25 cellular contexts compared by ENCODE assay signal in the genomic region with DNA sequence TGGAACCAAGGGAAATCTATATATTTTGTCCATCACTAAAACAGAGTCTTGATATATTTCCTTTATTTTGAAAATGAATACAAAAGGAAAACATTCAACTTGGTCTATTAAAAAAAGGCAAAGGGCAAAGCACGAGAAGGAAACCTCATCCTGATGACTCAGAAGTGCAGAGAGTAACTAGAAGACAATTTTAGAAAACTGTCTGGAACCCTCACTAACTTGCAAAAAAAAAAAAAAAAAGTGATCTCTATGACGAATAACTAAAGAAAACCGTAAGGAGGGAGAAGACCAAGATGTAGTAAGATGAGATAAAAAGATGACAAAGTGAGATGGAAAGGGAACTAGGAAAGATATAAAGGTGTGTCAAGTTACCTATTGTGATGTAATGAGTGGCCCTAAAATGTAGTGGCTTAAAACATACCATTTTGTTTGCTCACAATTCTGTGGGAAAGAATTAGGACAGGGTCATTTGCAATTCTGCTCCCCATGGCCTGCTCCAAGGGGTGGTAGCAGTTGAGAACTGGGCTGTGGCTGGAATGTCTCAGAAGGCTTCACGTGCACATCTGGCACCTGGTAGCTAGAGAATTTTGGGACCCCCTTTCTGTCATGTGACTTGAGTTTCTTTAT.
A peak's percentile ranks its signal among the peaks of the same experiment; 100 is the strongest.
DNase-seq lines count a peak whose midpoint lies in the region; ATAC-seq, FAIRE-seq and TF ChIP-seq lines count a peak whose summit lies in the region.
"Had no signal": no experiment of that assay in that cellular context is flagged by ENCODE, and none has a peak within 500 bp of the region (broad histone marks: within the 10 kb centered on the region; RNA-seq: fewer than 3 reads in every experiment).

No MANE protein-coding gene starts in this region.

- peaks cover 3% of the 10 kb centered on the region; the same call in 1 of the 3 replicates for H3K36me3 Mint-ChIP-seq in GM23338 (ENCODE audit: low read depth)
- H3K36me3 Mint-ChIP-seq in activated CD8-positive, alpha-beta T cell treated with anti-CD3 and anti-CD28 coated beads for 36 hours (ENCODE audit: low read depth), result no peaks in the 10 kb centered on the region
- H3K36me3 Mint-ChIP-seq: natural killer cell had no signal

- H3K4me1 Mint-ChIP-seq in GM23338, result peaks cover 16% of the 10 kb centered on the region
- H3K4me1 Mint-ChIP-seq in activated CD8-positive, alpha-beta T cell treated with anti-CD3 and anti-CD28 coated beads for 36 hours (ENCODE audit: low read depth), result no peaks in the 10 kb centered on the region
- H3K4me1 Mint-ChIP-seq: central memory CD8-positive, alpha-beta T cell; natural killer cell had no signal

- H3K27ac Mint-ChIP-seq in GM23338, result no peak overlapping the region
- no peak overlapping the region for H3K27ac Mint-ChIP-seq in activated CD8-positive, alpha-beta T cell treated with anti-CD3 and anti-CD28 coated beads for 36 hours
- H3K27ac Mint-ChIP-seq: activated T-helper 2 cell treated with anti-CD3 and anti-CD28 coated beads, Interferon-gamma antibody, Interleukin-2, Interleukin-4, amounts not matched to agents 10 μg/mL and 5 μg/mL and 100 μg/mL, durations not matched to agents 14 hours and 24 hours and 36 hours; natural killer cell had no signal

- H3K4me3 Mint-ChIP-seq in GM23338, result no peak overlapping the region
- no peak overlapping the region for H3K4me3 Mint-ChIP-seq in activated CD8-positive, alpha-beta T cell treated with anti-CD3 and anti-CD28 coated beads for 36 hours
- H3K4me3 Mint-ChIP-seq: central memory CD8-positive, alpha-beta T cell; natural killer cell had no signal

- no peaks in the 10 kb centered on the region for H3K9me3 ChIP-seq in SK-N-SH
- H3K9me3 ChIP-seq: vagina had no signal

- H3K27me3 Mint-ChIP-seq in GM23338 (ENCODE audit: insufficient read depth, low read depth, poor library complexity), result peaks cover 1% of the 10 kb centered on the region
- H3K27me3 Mint-ChIP-seq in activated CD8-positive, alpha-beta T cell treated with anti-CD3 and anti-CD28 coated beads for 36 hours, result peaks cover 16% of the 10 kb centered on the region

- no peak overlapping the region for H3K4me3 ChIP-seq in GM23338
- no peak overlapping the region for H3K4me3 ChIP-seq in SK-N-SH (ENCODE audit: low read depth in 2 of 2, low read length in 1 of 2)
- H3K4me3 ChIP-seq in fibroblast of mammary gland (ENCODE audit: control insufficient read depth, low read depth, low read length), result no peak overlapping the region
- H3K4me3 ChIP-seq: lung, SJCRH30, skin epidermis, vagina had no signal

- H2AFZ ChIP-seq in GM23338, result peak overlapping the region; percentile 49
- peak overlapping the region; percentile 56; the same call in 1 of the 2 replicates for H2AFZ ChIP-seq in SK-N-SH (ENCODE audit: low read depth)

- intact Hi-C loops in activated CD8-positive, alpha-beta T cell treated with anti-CD3 and anti-CD28 coated beads for 36 hours (cut with micrococcal nuclease), result no loop called here

- no peaks in the 10 kb centered on the region for H4K20me1 ChIP-seq in GM23338 (replicated peaks; ENCODE audit: insufficient read depth)
- no peaks in the 10 kb centered on the region for H4K20me1 ChIP-seq in SK-N-SH (ENCODE audit: insufficient read depth)

- no peak for TF ChIP-seq EP300 in SK-N-SH (IDR thresholded peaks at IDR 0.05; ENCODE audit: borderline replicate concordance in 1 of 2, low read depth in 1 of 2, low read length in 1 of 2)

- no peak for ATAC-seq in GM23338
- no peak for ATAC-seq in activated CD8-positive, alpha-beta T cell treated with anti-CD3 and anti-CD28 coated beads for 36 hours
- no peak for ATAC-seq in HG03039 (IDR thresholded peaks at IDR 0.05; ENCODE audit: unreplicated experiment)
- ATAC-seq: natural killer cell had no signal

- H3K9ac ChIP-seq in SK-N-SH, result no peak overlapping the region
- H3K9ac ChIP-seq: KMS-11 had no signal

- CTCF ChIA-PET in SK-N-SH (lab: Yijun Ruan, JAX), result no interaction called here
- CTCF ChIA-PET in activated CD8-positive, alpha-beta T cell treated with anti-CD3 and anti-CD28 coated beads for 36 hours (lab: Charles Lee), result no interaction called here

- H3K9me3 Mint-ChIP-seq in GM23338, result peaks cover 4% of the 10 kb centered on the region; the same call in 1 of the 3 replicates
- H3K9me3 Mint-ChIP-seq in activated CD8-positive, alpha-beta T cell treated with anti-CD3 and anti-CD28 coated beads for 36 hours, result peaks cover 3% of the 10 kb centered on the region
- H3K9me3 Mint-ChIP-seq: activated T-helper 2 cell treated with anti-CD3 and anti-CD28 coated beads, Interferon-gamma antibody, Interleukin-2, Interleukin-4, amounts not matched to agents 10 μg/mL and 5 μg/mL and 100 μg/mL, durations not matched to agents 14 hours and 24 hours and 36 hours had no signal

- TF ChIP-seq CTCF in GM23338 (conservative IDR thresholded peaks at IDR 0.05; ENCODE audit: low read depth in 2 of 2) (no peak), SK-N-SH (IDR thresholded peaks at IDR 0.05) (no peak), fibroblast of mammary gland (conservative IDR thresholded peaks at IDR 0.05; ENCODE audit: control insufficient read depth, insufficient read depth, low read depth, low read length) (no peak)
- no peak for TF ChIP-seq CTCF in activated CD8-positive, alpha-beta T cell treated with anti-CD3 and anti-CD28 coated beads for 36 hours (IDR thresholded peaks at IDR 0.05)

- H3K27me3 ChIP-seq in GM23338 (ENCODE audit: insufficient read depth), result no peaks in the 10 kb centered on the region
- H3K27me3 ChIP-seq in SK-N-SH (ENCODE audit: insufficient read depth), result no peaks in the 10 kb centered on the region
- H3K27me3 ChIP-seq: vagina had no signal

- H3K27ac ChIP-seq in GM23338 (ENCODE audit: low read depth) (no peak overlapping the region), SK-N-SH (ENCODE audit: low read depth in 2 of 2, low read length in 1 of 2) (peak overlapping the region; percentile 14 to 38; a peak in 3 of 4 replicates)
- H3K27ac ChIP-seq: C4-2B, KMS-11, SJCRH30, vagina had no signal

- H3K36me3 ChIP-seq in GM23338 (ENCODE audit: insufficient read depth) (no peaks in the 10 kb centered on the region), SK-N-SH (replicated peaks in 1 of 2; ENCODE audit: control insufficient read depth in 1 of 2, insufficient read depth in 2 of 2, low read length in 1 of 2) (no peaks in the 10 kb centered on the region)
- H3K36me3 ChIP-seq: SJCRH30, vagina had no signal

- H3K9me2 ChIP-seq in GM23338 (ENCODE audit: insufficient read depth), result 0 out of 2 replicates have a peak, but pooled peaks cover 5% of the 10 kb centered on the region
- H3K9me2 ChIP-seq in SK-N-SH, result no peaks in the 10 kb centered on the region

- DNase-seq in GM23338 (ENCODE audit: low spot score) (no peak), SK-N-SH (no peak), fibroblast of mammary gland (ENCODE audit: low read depth) (peak; percentile 66), urothelium cell line (ENCODE audit: low spot score) (peak; percentile 54)
- DNase-seq in activated CD8-positive, alpha-beta T cell treated with anti-CD3 and anti-CD28 coated beads for 36 hours, result no peak
- DNase-seq in stimulated activated CD4-positive, alpha-beta T cell treated with anti-CD3 and anti-CD28 coated beads, Interleukin-2, amount 100 ng/mL, for 48 hours, result no peak
- DNase-seq: activated CD4-positive, CD25-positive, alpha-beta regulatory T cell treated with anti-CD3 and anti-CD28 coated beads, Interleukin-2, amount 50 U/mL, for 72 hours; DMS153; effector CD8-positive, alpha-beta T cell; natural killer cell; NCI-H1105; NCI-H69; posterior cingulate gyrus; SJCRH30; stimulated activated CD4-positive, alpha-beta T cell treated with anti-CD3 and anti-CD28 coated beads, Interleukin-4, amount 100 ng/mL, for 24 hours had no signal

- POLR2A ChIA-PET in SK-N-SH (lab: Yijun Ruan, JAX), result no interaction called here
- POLR2A ChIA-PET in activated CD8-positive, alpha-beta T cell treated with anti-CD3 and anti-CD28 coated beads for 36 hours (lab: Charles Lee), result no interaction called here

- no peak overlapping the region for H3K4me2 ChIP-seq in GM23338
- peak overlapping the region; percentile 35 for H3K4me2 ChIP-seq in SK-N-SH
- H3K4me2 ChIP-seq: KMS-11 had no signal

- TF ChIP-seq RAD21 in SK-N-SH (IDR thresholded peaks at IDR 0.05; ENCODE audit: low read length), result no peak

- H3K79me2 ChIP-seq in GM23338 (replicated peaks; ENCODE audit: insufficient read depth), result no peaks in the 10 kb centered on the region
- H3K79me2 ChIP-seq in SK-N-SH (ENCODE audit: insufficient read depth), result no peaks in the 10 kb centered on the region

- H3F3A ChIP-seq in GM23338 (replicated peaks; ENCODE audit: low read depth) (no peaks in the 10 kb centered on the region), SK-N-SH (replicated peaks; ENCODE audit: insufficient read depth) (peaks cover 9% of the 10 kb centered on the region)

- WGBS in SK-N-SH (ENCODE audit: low lambda C conversion rate), result 32% methylated on average over 4 of the region's 4 CpGs

- peaks cover 5% of the 10 kb centered on the region; the same call in 1 of the 2 replicates for H3K4me1 ChIP-seq in GM23338 (ENCODE audit: insufficient read depth)
- H3K4me1 ChIP-seq in SK-N-SH (ENCODE audit: control insufficient read depth in 1 of 2, insufficient read depth in 2 of 2, low read depth in 1 of 2, low read length in 1 of 2), result peaks cover 0 to 2% of the 10 kb centered on the region in 2 experiments; a peak in 3 of 4 replicates
- H3K4me1 ChIP-seq: SJCRH30, vagina had no signal

- no peak for FAIRE-seq in urothelium cell line (lab: Jason Lieb, UNC)
- FAIRE-seq: H1, keratinocyte had no signal

TF ChIP-seq in GM23338, 12 proteins besides CTCF, POLR2A, EP300 and RAD21 (continues in another document):
- no peak for TF ChIP-seq EZH2 (IDR thresholded peaks at IDR 0.05; ENCODE audit: low read depth, unreplicated experiment)

TF ChIP-seq in SK-N-SH, 30 proteins besides CTCF, POLR2A, EP300 and RAD21 (continues in another document):
- TF ChIP-seq, protein P1, sequence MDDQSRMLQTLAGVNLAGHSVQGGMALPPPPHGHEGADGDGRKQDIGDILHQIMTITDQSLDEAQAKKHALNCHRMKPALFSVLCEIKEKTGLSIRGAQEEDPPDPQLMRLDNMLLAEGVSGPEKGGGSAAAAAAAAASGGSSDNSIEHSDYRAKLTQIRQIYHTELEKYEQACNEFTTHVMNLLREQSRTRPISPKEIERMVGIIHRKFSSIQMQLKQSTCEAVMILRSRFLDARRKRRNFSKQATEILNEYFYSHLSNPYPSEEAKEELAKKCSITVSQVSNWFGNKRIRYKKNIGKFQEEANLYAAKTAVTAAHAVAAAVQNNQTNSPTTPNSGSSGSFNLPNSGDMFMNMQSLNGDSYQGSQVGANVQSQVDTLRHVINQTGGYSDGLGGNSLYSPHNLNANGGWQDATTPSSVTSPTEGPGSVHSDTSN (IDR thresholded peaks at IDR 0.05), result no peak
- TF ChIP-seq USF1 (IDR thresholded peaks at IDR 0.05; ENCODE audit: borderline replicate concordance, low read depth), result no peak
- no peak for TF ChIP-seq FOXM1 (IDR thresholded peaks at IDR 0.05; ENCODE audit: low read depth)
- TF ChIP-seq FOSL2 (IDR thresholded peaks at IDR 0.05; ENCODE audit: borderline replicate concordance, low read depth), result 0 out of 2 replicates have a peak, but pooled peaks have one; percentile 20

Comparison
In these comparisons a context has a peak if more than half of its experiments do, and no peak if none do; other contexts are left out.
1. DNase-seq: peak in fibroblast of mammary gland (single experiment) and urothelium cell line (single experiment); none in GM23338 (single experiment), SK-N-SH (single experiment), activated CD8-positive, alpha-beta T cell treated with anti-CD3 and anti-CD28 coated beads for 36 hours (single experiment) and stimulated activated CD4-positive, alpha-beta T cell treated with anti-CD3 and anti-CD28 coated beads, Interleukin-2, amount 100 ng/mL, for 48 hours (0 of 2).